ENCODE assay signal across 9 cellular contexts in genomic region chr6:113873043-113873667, GRCh38. TPM values are rescaled to one million over a fixed set of nuclear protein-coding genes. Genes with fewer than 3 reads are reported as not detected.
DNase-seq lines count a peak whose midpoint lies in the region; ATAC-seq and TF ChIP-seq lines count a peak whose summit lies in the region.
"Had no signal": no experiment of that assay in that cellular context is flagged by ENCODE, and none has a peak within 500 bp of the region (broad histone marks: within the 10 kb centered on the region; RNA-seq: fewer than 3 reads in every experiment).

No MANE protein-coding gene starts in this region.

- H3K4me3 ChIP-seq in KMS-11 (IDR thresholded peaks at IDR 0.05; ENCODE audit: insufficient read depth, low read depth, low read length) (no peak overlapping the region), esophagus muscularis mucosa (peak overlapping the region; percentile 22 to 40 (median 28))
- H3K4me3 ChIP-seq: SJSA1 had no signal

- H3K9me3 Mint-ChIP-seq in stimulated activated effector memory CD8-positive, alpha-beta T cell treated with anti-CD3 and anti-CD28 coated beads, Interleukin-12 subunit alpha, Interleukin-12 subunit beta, amount 100 ng/mL, for 72 hours: no peaks in the 10 kb centered on the region

- H3K36me3 Mint-ChIP-seq in stimulated activated effector memory CD8-positive, alpha-beta T cell treated with anti-CD3 and anti-CD28 coated beads, Interleukin-12 subunit alpha, Interleukin-12 subunit beta, amount 100 ng/mL, for 72 hours: no peaks in the 10 kb centered on the region

- WGBS in esophagus muscularis mucosa: 65% methylated on average over 7 of the region's 8 CpGs

- H3K27me3 ChIP-seq in KMS-11 (ENCODE audit: insufficient read depth, low read depth) (no peaks in the 10 kb centered on the region), esophagus muscularis mucosa (no peaks in the 10 kb centered on the region)
- H3K27me3 ChIP-seq: SJSA1 had no signal

- intact Hi-C loops in esophagus muscularis mucosa (cut with DNase I): no loop called here

- DNase-seq in esophagus muscularis mucosa (ENCODE audit: extremely low spot score) (no peak), RWPE1 (ENCODE audit: low spot score) (no peak), NCI-H510A treated with DMSO at 0.1 percent for 48 hours (lab: John Stamatoyannopoulos, UW) (no peak)
- no peak for DNase-seq in stimulated activated effector memory CD8-positive, alpha-beta T cell treated with anti-CD3 and anti-CD28 coated beads, Interleukin-12 subunit alpha, Interleukin-12 subunit beta, amount 100 ng/mL, for 72 hours (ENCODE audit: low spot score in 2 of 2)
- DNase-seq in activated effector memory CD4-positive, alpha-beta T cell treated with Interleukin-2 at 50 U/mL for 16 hours: no peak

- H3K4me3 Mint-ChIP-seq in stimulated activated effector memory CD8-positive, alpha-beta T cell treated with anti-CD3 and anti-CD28 coated beads, Interleukin-12 subunit alpha, Interleukin-12 subunit beta, amount 100 ng/mL, for 72 hours: peak overlapping the region; percentile 15

- no peaks in the 10 kb centered on the region for H3K79me2 ChIP-seq in KMS-11 (ENCODE audit: insufficient read depth, low read depth)

- no peak overlapping the region for H3K27ac ChIP-seq in KMS-11
- H3K27ac ChIP-seq in esophagus muscularis mucosa (replicated peaks in 1 of 4): peak overlapping the region in 1 of 4 donors; percentile 31
- no peak overlapping the region for H3K27ac ChIP-seq in RWPE1
- H3K27ac ChIP-seq: SJSA1 had no signal

- no peak overlapping the region; the same call in 1 of the 2 replicates for H3K9ac ChIP-seq in KMS-11

- CTCF ChIA-PET in RWPE1 (lab: Yijun Ruan, JAX): interaction anchor here (0.8 kb wide), 1 partner anchor 15 kb away, joined by 3 read pairs; no protein-coding TSS in a partner anchor

- H3K4me1 ChIP-seq in KMS-11 (ENCODE audit: low read depth, poor library complexity, severe bottlenecking) (peaks cover 22% of the 10 kb centered on the region), esophagus muscularis mucosa (no peaks in the 10 kb centered on the region)

- no peak for TF ChIP-seq POLR2A in esophagus muscularis mucosa (IDR thresholded peaks at IDR 0.05; ENCODE audit: low read depth)

- H2AFZ ChIP-seq in KMS-11 (ENCODE audit: low read depth): peak overlapping the region; percentile 57; the same call in 1 of the 2 replicates

- H3K36me3 ChIP-seq in KMS-11 (ENCODE audit: insufficient read depth) (no peaks in the 10 kb centered on the region), esophagus muscularis mucosa (no peaks in the 10 kb centered on the region)
- H3K36me3 ChIP-seq: SJSA1 had no signal

- peak overlapping the region; percentile 41 for H3K4me2 ChIP-seq in KMS-11

- H3K4me1 Mint-ChIP-seq in stimulated activated effector memory CD8-positive, alpha-beta T cell treated with anti-CD3 and anti-CD28 coated beads, Interleukin-12 subunit alpha, Interleukin-12 subunit beta, amount 100 ng/mL, for 72 hours: no peaks in the 10 kb centered on the region

- H4K20me1 ChIP-seq in KMS-11 (ENCODE audit: insufficient read depth): no peaks in the 10 kb centered on the region

- no peak for TF ChIP-seq CTCF in KMS-11 (conservative IDR thresholded peaks at IDR 0.05; ENCODE audit: low read depth, low read length)
- no peak for TF ChIP-seq CTCF in esophagus muscularis mucosa (IDR thresholded peaks at IDR 0.05)
- TF ChIP-seq CTCF in RWPE1 (conservative IDR thresholded peaks at IDR 0.05; ENCODE audit: low read depth): no peak

- ATAC-seq in GM18511 (IDR thresholded peaks at IDR 0.05; ENCODE audit: unreplicated experiment): peak; percentile 98
- peak; percentile 96 for ATAC-seq in GM21619 (IDR thresholded peaks at IDR 0.05; ENCODE audit: unreplicated experiment)
- no peak for ATAC-seq in stimulated activated effector memory CD8-positive, alpha-beta T cell treated with anti-CD3 and anti-CD28 coated beads, Interleukin-12 subunit alpha, Interleukin-12 subunit beta, amount 100 ng/mL, for 72 hours

- no peaks in the 10 kb centered on the region for H3K9me3 ChIP-seq in esophagus muscularis mucosa
- H3K9me3 ChIP-seq: SJSA1 had no signal

- TF ChIP-seq EP300 in esophagus muscularis mucosa (IDR thresholded peaks at IDR 0.05): no peak

- POLR2A ChIA-PET in RWPE1 (lab: Yijun Ruan, JAX; ENCODE audit: low non-redundant PET): no interaction called here

- no peak overlapping the region for H3K27ac Mint-ChIP-seq in stimulated activated effector memory CD8-positive, alpha-beta T cell treated with anti-CD3 and anti-CD28 coated beads, Interleukin-12 subunit alpha, Interleukin-12 subunit beta, amount 100 ng/mL, for 72 hours

RNA-seq across cellular contexts. Expression of gene MARCKS, which starts 16.0 kb away (rescaled TPM):
- total RNA-seq in esophagus muscularis mucosa: 10 to 100 TPM; 19.2 to 32.7 (median 31.2) TPM
